In the genomic region with DNA sequence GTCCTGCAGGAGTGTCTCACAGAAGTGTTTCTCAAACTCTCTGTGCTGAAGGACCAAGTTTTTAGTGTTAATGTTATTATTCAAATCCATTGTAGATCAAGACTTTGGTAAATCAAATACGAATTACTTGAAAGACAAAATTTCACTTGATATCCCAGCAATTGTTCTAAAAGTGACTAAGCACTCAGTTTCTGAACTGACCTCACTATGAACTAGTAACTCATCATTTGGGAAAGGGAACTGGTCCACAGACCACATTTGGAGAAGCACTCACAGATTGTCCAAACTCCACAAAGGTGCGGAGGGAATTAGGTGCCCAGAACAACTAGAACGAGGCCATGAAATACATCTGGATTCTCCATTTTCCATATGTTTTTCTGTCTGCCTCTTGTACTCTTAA, we compare ENCODE assay signal across 17 cellular contexts.
"Had no signal": no experiment of that assay in that cellular context is flagged by ENCODE, and none has a peak within 500 bp of the region (broad histone marks: within the 10 kb centered on the region; RNA-seq: fewer than 3 reads in every experiment).

No MANE protein-coding gene starts in this region.

- H3K9me3 Mint-ChIP-seq: natural killer cell treated with Interleukin-12 subunit alpha and Interleukin-12 subunit beta and Interleukin-15 and Interleukin-18, amount 100 ng/mL, for 72 hours had no signal

- H3K27me3 ChIP-seq: esophagus squamous epithelium, right lobe of liver, testis, upper lobe of right lung had no signal

- H3K4me3 Mint-ChIP-seq: activated CD4-positive, alpha-beta memory T cell treated with anti-CD3 and anti-CD28 coated beads for 36 hours; activated T-cell treated with anti-CD3 and anti-CD28 coated beads, Interleukin-2, amount 50 U/mL, for 24 hours; natural killer cell treated with Interleukin-12 subunit alpha and Interleukin-12 subunit beta and Interleukin-15 and Interleukin-18, amount 100 ng/mL, for 72 hours; stimulated activated naive CD8-positive, alpha-beta T cell treated with anti-CD3 and anti-CD28 coated beads, Interleukin-15, amount 100 ng/mL, for 72 hours had no signal

- DNase-seq: activated CD4-positive, alpha-beta memory T cell treated with anti-CD3 and anti-CD28 coated beads for 36 hours; activated effector memory CD4-positive, alpha-beta T cell treated with Interleukin-2 at 50 U/mL for 16 hours; activated naive CD4-positive, alpha-beta T cell treated with anti-CD3 and anti-CD28 coated beads, Interleukin-2, amount 50 U/mL, for 16 hours; activated T-cell treated with anti-CD3 and anti-CD28 coated beads, Interleukin-2, amount 50 U/mL, for 24 hours; caudate nucleus; effector CD4-positive, alpha-beta T cell; esophagus squamous epithelium; glutamatergic neuron; right lobe of liver; stimulated activated CD4-positive, alpha-beta T cell treated with anti-CD3 and anti-CD28 coated beads, Interleukin-1b, Interleukin-23, amount 100 ng/mL, for 48 hours; stimulated activated naive CD8-positive, alpha-beta T cell treated with anti-CD3 and anti-CD28 coated beads, Interleukin-15, amount 100 ng/mL, for 72 hours; testis; upper lobe of right lung had no signal

- H3K36me3 Mint-ChIP-seq: activated CD4-positive, alpha-beta memory T cell treated with anti-CD3 and anti-CD28 coated beads for 36 hours; natural killer cell treated with Interleukin-12 subunit alpha and Interleukin-12 subunit beta and Interleukin-15 and Interleukin-18, amount 100 ng/mL, for 72 hours had no signal

- H3K27ac Mint-ChIP-seq: activated CD4-positive, alpha-beta memory T cell treated with anti-CD3 and anti-CD28 coated beads for 36 hours; activated T-cell treated with anti-CD3 and anti-CD28 coated beads, Interleukin-2, amount 50 U/mL, for 24 hours; natural killer cell treated with Interleukin-12 subunit alpha and Interleukin-12 subunit beta and Interleukin-15 and Interleukin-18, amount 100 ng/mL, for 72 hours; progenitor cell of endocrine pancreas; stimulated activated naive CD8-positive, alpha-beta T cell treated with anti-CD3 and anti-CD28 coated beads, Interleukin-15, amount 100 ng/mL, for 72 hours had no signal

- H3K9me3 ChIP-seq: esophagus squamous epithelium, right lobe of liver, testis, upper lobe of right lung had no signal

- ATAC-seq: natural killer cell treated with Interleukin-12 subunit alpha and Interleukin-12 subunit beta and Interleukin-15 and Interleukin-18, amount 100 ng/mL, for 72 hours; stimulated activated naive CD8-positive, alpha-beta T cell treated with anti-CD3 and anti-CD28 coated beads, Interleukin-15, amount 100 ng/mL, for 72 hours; upper lobe of right lung had no signal

- H3K4me1 Mint-ChIP-seq: stimulated activated naive CD8-positive, alpha-beta T cell treated with anti-CD3 and anti-CD28 coated beads, Interleukin-15, amount 100 ng/mL, for 72 hours had no signal

- H3K36me3 ChIP-seq: esophagus squamous epithelium, right lobe of liver, upper lobe of right lung had no signal

- H3K4me3 ChIP-seq: coronary artery, esophagus squamous epithelium, right lobe of liver, testis, upper lobe of right lung had no signal

- H3K4me1 ChIP-seq: right lobe of liver, testis, upper lobe of right lung had no signal

- H3K27me3 Mint-ChIP-seq: natural killer cell treated with Interleukin-12 subunit alpha and Interleukin-12 subunit beta and Interleukin-15 and Interleukin-18, amount 100 ng/mL, for 72 hours; stimulated activated naive CD8-positive, alpha-beta T cell treated with anti-CD3 and anti-CD28 coated beads, Interleukin-15, amount 100 ng/mL, for 72 hours had no signal

- H3K27ac ChIP-seq: coronary artery, esophagus squamous epithelium, right lobe of liver, testis, upper lobe of right lung, VCaP had no signal
